In genomic region chr12:104667139-104667538, GRCh38 we compare ENCODE assay signal across 17 cellular contexts.
DNase-seq lines count a peak whose midpoint lies in the region; ATAC-seq, FAIRE-seq and TF ChIP-seq lines count a peak whose summit lies in the region.
"Had no signal": no experiment of that assay in that cellular context is flagged by ENCODE, and none has a peak within 500 bp of the region (broad histone marks: within the 10 kb centered on the region; RNA-seq: fewer than 3 reads in every experiment).

No MANE protein-coding gene starts in this region.

- FAIRE-seq in urothelium cell line (lab: Jason Lieb, UNC): no peak

- no peak for TF ChIP-seq POLR2A in gastrocnemius medialis (IDR thresholded peaks at IDR 0.05)

- no peak overlapping the region for H3K4me3 Mint-ChIP-seq in activated T-cell treated with anti-CD3 and anti-CD28 coated beads, Interleukin-2, amount 50 U/mL, for 24 hours

- no peaks in the 10 kb centered on the region for H3K36me3 ChIP-seq in adipocyte (ENCODE audit: control insufficient read depth, insufficient read depth, low read length, severe bottlenecking)
- no peaks in the 10 kb centered on the region for H3K36me3 ChIP-seq in gastrocnemius medialis
- H3K36me3 ChIP-seq: ascending aorta, esophagus squamous epithelium, WERI-Rb-1 had no signal

- H3K4me3 ChIP-seq in adipocyte (ENCODE audit: low read length): no peak overlapping the region
- no peak overlapping the region for H3K4me3 ChIP-seq in gastrocnemius medialis
- H3K4me3 ChIP-seq: ascending aorta, esophagus squamous epithelium, skin epidermis had no signal

- no peak for TF ChIP-seq CTCF in gastrocnemius medialis (IDR thresholded peaks at IDR 0.05 in 4 of 5, conservative IDR thresholded peaks at IDR 0.05 in 1 of 5)

- H3K9me3 ChIP-seq in adipocyte (ENCODE audit: control insufficient read depth, low read length) (no peaks in the 10 kb centered on the region), gastrocnemius medialis (no peaks in the 10 kb centered on the region)
- H3K9me3 ChIP-seq: ascending aorta, esophagus squamous epithelium had no signal

- H3K27me3 ChIP-seq in adipocyte (replicated peaks; ENCODE audit: control insufficient read depth, insufficient read depth, low read length) (no peaks in the 10 kb centered on the region), gastrocnemius medialis (no peaks in the 10 kb centered on the region)
- H3K27me3 ChIP-seq: ascending aorta, esophagus squamous epithelium had no signal

- H3K9me3 Mint-ChIP-seq in activated T-cell treated with anti-CD3 and anti-CD28 coated beads, Interleukin-2, amount 50 U/mL, for 24 hours: no peaks in the 10 kb centered on the region

- H3K9ac ChIP-seq in adipocyte (ENCODE audit: low read length): no peak overlapping the region

- no peaks in the 10 kb centered on the region for H3K36me3 Mint-ChIP-seq in activated T-cell treated with anti-CD3 and anti-CD28 coated beads, Interleukin-2, amount 50 U/mL, for 24 hours (ENCODE audit: low read depth)

- peaks cover 65% of the 10 kb centered on the region for H3K4me1 Mint-ChIP-seq in activated T-cell treated with anti-CD3 and anti-CD28 coated beads, Interleukin-2, amount 50 U/mL, for 24 hours (ENCODE audit: low read depth)

- in situ Hi-C loops in gastrocnemius medialis (cut with MboI; ENCODE audit: low sequenced_read_pairs in 4 of 4): no loop called here

- no peak overlapping the region for H3K27ac ChIP-seq in gastrocnemius medialis
- H3K27ac ChIP-seq: WERI-Rb-1 had no signal

- DNase-seq in HCEC 1CT (peak; percentile 13), adipocyte (ENCODE audit: low read depth) (peak; percentile 73), left ventricle myocardium superior (no peak), gastrocnemius medialis (no peak), NCI-H1048 (lab: John Stamatoyannopoulos, UW) (no peak), urothelium cell line (ENCODE audit: low spot score) (no peak)
- DNase-seq in activated T-cell treated with anti-CD3 and anti-CD28 coated beads, Interleukin-2, amount 50 U/mL, for 24 hours: no peak
- DNase-seq: activated CD8-positive, alpha-beta memory T cell treated with anti-CD3 and anti-CD28 coated beads for 24 hours; activated effector memory CD4-positive, alpha-beta T cell treated with Interleukin-2 at 50 U/mL for 16 hours; esophagus squamous epithelium; NCI-H1417 treated with DMSO at 0.1 percent for 48 hours; NCI-H446; stimulated activated naive CD4-positive, alpha-beta T cell; WERI-Rb-1 had no signal

- H3K4me1 ChIP-seq in adipocyte (ENCODE audit: control insufficient read depth, insufficient read depth, low read length): peaks cover 54% of the 10 kb centered on the region
- peaks cover 11 to 20% of the 10 kb centered on the region in 2 donors for H3K4me1 ChIP-seq in gastrocnemius medialis

- ATAC-seq in left ventricle myocardium superior: peak; percentile 45
- peak; percentile 29 to 41 for ATAC-seq in gastrocnemius medialis
- no peak for ATAC-seq in HG03175 (IDR thresholded peaks at IDR 0.05; ENCODE audit: unreplicated experiment)

- H3K27me3 Mint-ChIP-seq in activated T-cell treated with anti-CD3 and anti-CD28 coated beads, Interleukin-2, amount 50 U/mL, for 24 hours: no peaks in the 10 kb centered on the region

- intact Hi-C loops in left ventricle myocardium superior (cut with micrococcal nuclease): no loop called here
- intact Hi-C loops in gastrocnemius medialis (cut with DNase I; ENCODE audit: low total_unique reads): no loop called here

- no peak overlapping the region for H3K27ac Mint-ChIP-seq in activated T-cell treated with anti-CD3 and anti-CD28 coated beads, Interleukin-2, amount 50 U/mL, for 24 hours

Comparison
In these comparisons a context has a peak if more than half of its experiments do, and no peak if none do; other contexts are left out.
1. DNase-seq: peak in HCEC 1CT (single experiment) and adipocyte (single experiment); none in left ventricle myocardium superior (single experiment), gastrocnemius medialis (0 of 2), NCI-H1048 (single experiment), urothelium cell line (single experiment) and activated T-cell treated with anti-CD3 and anti-CD28 coated beads, Interleukin-2, amount 50 U/mL, for 24 hours (single experiment).